30 cellular contexts compared by ENCODE assay signal in genomic region chr3:194355379-194355778, GRCh38. TPM values are rescaled to one million over a fixed set of nuclear protein-coding genes. Genes with fewer than 3 reads are reported as not detected.
"Had no signal": no experiment of that assay in that cellular context is flagged by ENCODE, and none has a peak within 500 bp of the region (broad histone marks: within the 10 kb centered on the region; RNA-seq: fewer than 3 reads in every experiment).

No MANE protein-coding gene starts in this region.

- H3K36me3 ChIP-seq: colonic mucosa, esophagus muscularis mucosa, gastrocnemius medialis, heart right ventricle, left lung, lower lobe of right lung had no signal

- H3K4me1 ChIP-seq: colonic mucosa, esophagus muscularis mucosa, gastrocnemius medialis, heart right ventricle, left lung, lower lobe of right lung had no signal

- H3K9me3 ChIP-seq: colonic mucosa, esophagus muscularis mucosa, gastrocnemius medialis, heart right ventricle, left lung, lower lobe of right lung, mucosa of descending colon had no signal

- DNase-seq: colonic mucosa; cortex of kidney; effector CD4-positive, alpha-beta T cell; effector memory CD4-positive, alpha-beta T cell; foreskin fibroblast; foreskin melanocyte; gastrocnemius medialis; glutamatergic neuron; head of caudate nucleus; heart right ventricle; hippocampal formation; left cardiac atrium; left lung; left ventricle myocardium superior; lower lobe of right lung; mesenchymal stem cell; mucosa of descending colon; naive B cell had no signal

- H3K27me3 ChIP-seq: colonic mucosa had no signal

- H3K27ac ChIP-seq: colonic mucosa, esophagus muscularis mucosa, gastrocnemius medialis, heart right ventricle, left lung, lower lobe of right lung had no signal

- ATAC-seq: gastrocnemius medialis, heart right ventricle, left cardiac atrium, left lung, left ventricle myocardium superior, lower lobe of right lung, mucosa of descending colon had no signal

- H3K4me3 ChIP-seq: colonic mucosa, esophagus muscularis mucosa, gastrocnemius medialis, heart right ventricle, left lung, lower lobe of right lung, mucosa of descending colon had no signal

RNA-seq across cellular contexts. Expression of gene CPN2, which starts 4.3 kb away (rescaled TPM):
- total RNA-seq: dermis microvascular lymphatic vessel endothelial cell, endothelial cell of umbilical vein, epithelial cell of proximal tubule, esophagus muscularis mucosa, fibroblast of lung, glomerular endothelial cell, kidney epithelial cell, left cardiac atrium, left lung, lower lobe of right lung, lung microvascular endothelial cell, mesothelial cell of epicardium, myocyte had no signal
- polyA plus RNA-seq: endothelial cell of umbilical vein, fibroblast of lung, keratinocyte had no signal

RNA-seq across cellular contexts. Expression of gene LRRC15, which starts 14.2 kb away (rescaled TPM):
- total RNA-seq: endothelial cell of umbilical vein, epithelial cell of proximal tubule, glomerular endothelial cell, kidney epithelial cell, mesothelial cell of epicardium, myocyte had no signal
- polyA plus RNA-seq: endothelial cell of umbilical vein, keratinocyte had no signal

RNA-seq across cellular contexts. Expression of gene GP5, which starts 43.7 kb away (rescaled TPM):
- total RNA-seq: epithelial cell of proximal tubule, glomerular endothelial cell, left ventricle myocardium superior, mesenteric fat pad, myocyte had no signal
